ENCODE assay signal across 12 cellular contexts in the genomic region with DNA sequence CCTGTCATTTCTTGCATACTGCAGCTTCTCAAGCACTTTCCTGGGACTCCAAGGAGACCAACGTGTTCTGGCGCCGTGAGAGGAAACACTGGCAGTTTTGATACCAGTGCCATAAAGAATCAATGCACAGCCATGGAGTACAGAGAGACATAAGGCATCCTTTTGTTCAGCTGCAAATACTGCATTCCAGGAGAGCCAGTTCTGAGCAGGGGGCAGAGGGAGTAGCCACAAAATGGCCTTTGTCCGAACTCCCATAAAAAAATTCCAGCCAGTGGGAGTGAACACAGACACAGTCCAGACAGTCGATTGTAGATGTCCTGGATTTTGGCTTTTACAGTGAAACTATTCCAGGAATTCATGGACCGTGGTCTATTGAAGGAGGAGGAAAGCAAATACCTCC. TPM values are rescaled to one million over a fixed set of nuclear protein-coding genes. Genes with fewer than 3 reads are reported as not detected.
DNase-seq lines count a peak whose midpoint lies in the region; ATAC-seq and TF ChIP-seq lines count a peak whose summit lies in the region.
"Had no signal": no experiment of that assay in that cellular context is flagged by ENCODE, and none has a peak within 500 bp of the region (broad histone marks: within the 10 kb centered on the region; RNA-seq: fewer than 3 reads in every experiment).

No MANE protein-coding gene starts in this region.

- ATAC-seq in sciatic nerve (peak; percentile 89), HG03135 (IDR thresholded peaks at IDR 0.05; ENCODE audit: unreplicated experiment) (no peak)
- no peak for ATAC-seq in activated CD4-positive, CD25-positive, alpha-beta regulatory T cell treated with anti-CD3 and anti-CD28 coated beads, Interleukin-2, amount 50 U/mL, for 24 hours
- ATAC-seq: stimulated activated memory B cell treated with anti-CD40 and anti-IgM and Interleukin-4, amounts not matched to agents 10 μg/mL and 1 μg/mL and 100 μg/mL, for 72 hours had no signal

- POLR2A ChIA-PET in GM10248 (lab: Yijun Ruan, JAX) = no interaction called here

- intact Hi-C loops in sciatic nerve (cut with DNase I) = no loop called here

- TF ChIP-seq CTCF in GM10266 (IDR thresholded peaks at IDR 0.05; ENCODE audit: control insufficient read depth, insufficient read depth, low read depth, missing control alignments) (no peak), GM10248 (IDR thresholded peaks at IDR 0.05; ENCODE audit: control extremely low read depth, extremely low read depth, low read depth, missing control alignments) (no peak)

- DNase-seq in GM04503 (ENCODE audit: low read depth) (peak; percentile 70), amniotic epithelial cell (ENCODE audit: low read depth) (peak; percentile 65), iPS-NIHi11 (ENCODE audit: low spot score) (peak; percentile 25), sciatic nerve (ENCODE audit: low spot score) (no peak), GM10266 (ENCODE audit: extremely low spot score) (no peak), GM10248 (ENCODE audit: extremely low spot score) (no peak)
- DNase-seq: right lobe of liver, T-helper 9 cell had no signal

- CTCF ChIA-PET in GM10248 (lab: Yijun Ruan, JAX) = interaction anchor here (1.3 kb wide), 1 partner anchor 22 kb away, joined by 3 read pairs; no protein-coding TSS in a partner anchor

RNA-seq across cellular contexts. Expression of a gene that starts 36.2 kb away (rescaled TPM):
- 3.5 TPM for total RNA-seq in sciatic nerve
- total RNA-seq: G401, right lobe of liver had no signal

Comparison
In these comparisons a context has a peak if more than half of its experiments do, and no peak if none do; other contexts are left out.
1. DNase-seq: peak in GM04503 (single experiment), amniotic epithelial cell (single experiment) and iPS-NIHi11 (single experiment); none in sciatic nerve (single experiment), GM10266 (single experiment) and GM10248 (single experiment).